In genomic region chr3:141710121-141710520, GRCh38 we compare ENCODE assay signal across 31 cellular contexts. TPM values are rescaled to one million over a fixed set of nuclear protein-coding genes. Genes with fewer than 3 reads are reported as not detected.
"Had no signal": no experiment of that assay in that cellular context is flagged by ENCODE, and none has a peak within 500 bp of the region (broad histone marks: within the 10 kb centered on the region; RNA-seq: fewer than 3 reads in every experiment).

No MANE protein-coding gene starts in this region.

- DNase-seq: activated CD4-positive, alpha-beta T cell treated with anti-CD3 and anti-CD28 coated beads for 48 hours; activated CD4-positive, alpha-beta T cell treated with anti-CD3 and anti-CD28 coated beads, Interleukin-2, amount 50 U/mL, for 48 hours; activated CD8-positive, alpha-beta memory T cell treated with anti-CD3 and anti-CD28 coated beads, Interleukin-2, amount 50 U/mL, for 4 hours; activated gamma-delta T cell treated with Interleukin-2 at 50 U/mL for 16 hours; activated naive CD4-positive, alpha-beta T cell treated with anti-CD3 and anti-CD28 coated beads, Interleukin-2, amount 50 U/mL, for 16 hours; activated T-cell treated with anti-CD3 and anti-CD28 coated beads, Interleukin-2, amount 50 U/mL, for 1 hour; amygdala; effector CD8-positive, alpha-beta T cell; foreskin fibroblast; head of caudate nucleus; hypothalamus; immature natural killer cell; kidney; left colon; mammary epithelial cell; midbrain; naive thymus-derived CD4-positive, alpha-beta T cell; pancreas; psoas muscle; stimulated activated CD4-positive, alpha-beta T cell treated with anti-CD3 and anti-CD28 coated beads, Interleukin-15, amount 100 ng/mL, for 24 hours; stimulated activated CD4-positive, alpha-beta T cell treated with anti-CD3 and anti-CD28 coated beads, Interleukin-2, amount 100 ng/mL, for 24 hours; stimulated activated naive B cell treated with anti-CD40 and anti-IgM and Interleukin-4, amounts not matched to agents 10 μg/mL and 1 μg/mL and 100 μg/mL, for 72 hours; stomach; T-helper 1 cell; WERI-Rb-1 had no signal

- H3K4me1 ChIP-seq: pancreas, psoas muscle, tibial nerve had no signal

- H3K27ac ChIP-seq: pancreas, psoas muscle, tibial nerve, WERI-Rb-1 had no signal

- H3K27me3 ChIP-seq: pancreas, stomach, tibial nerve had no signal

- H3K9me3 ChIP-seq: pancreas, psoas muscle, stomach, tibial nerve had no signal

- ATAC-seq: activated CD4-positive, CD25-positive, alpha-beta regulatory T cell treated with anti-CD3 and anti-CD28 coated beads, Interleukin-2, amount 50 U/mL, for 24 hours; left colon; naive thymus-derived CD4-positive, alpha-beta T cell; psoas muscle; stimulated activated naive B cell treated with anti-CD40 and anti-IgM and Interleukin-4, amounts not matched to agents 10 μg/mL and 1 μg/mL and 100 μg/mL, for 72 hours had no signal

- H3K4me2 ChIP-seq: smooth muscle cell had no signal

- H3K36me3 ChIP-seq: pancreas, stomach, tibial nerve, WERI-Rb-1 had no signal

- H3K4me3 ChIP-seq: pancreas, psoas muscle, smooth muscle cell, stomach, tibial nerve had no signal

RNA-seq across cellular contexts. Expression of gene GRK7, which starts 53.1 kb away (rescaled TPM):
- total RNA-seq: bronchial epithelial cell, dermis microvascular lymphatic vessel endothelial cell, epithelial cell of proximal tubule, kidney, left colon, pancreas, smooth muscle cell had no signal
